ENCODE assay signal across 21 cellular contexts in genomic region chr16:50767197-50767596, GRCh38.
"Had no signal": no experiment of that assay in that cellular context is flagged by ENCODE, and none has a peak within 500 bp of the region (broad histone marks: within the 10 kb centered on the region; RNA-seq: fewer than 3 reads in every experiment).

No MANE protein-coding gene starts in this region.

- H3K27me3 ChIP-seq: foreskin keratinocyte, vagina had no signal

- H3K4me1 ChIP-seq: lower lobe of right lung had no signal

- H3K27me3 Mint-ChIP-seq: brain; naive B cell; progenitor cell of endocrine pancreas; stimulated activated naive B cell treated with anti-CD40 and anti-IgM and Interleukin-4, amounts not matched to agents 10 μg/mL and 1 μg/mL and 100 μg/mL, for 72 hours; type B pancreatic cell had no signal

- H3K4me3 ChIP-seq: lower lobe of right lung, thoracic aorta, vagina had no signal

- H3K27ac Mint-ChIP-seq: brain; progenitor cell of endocrine pancreas; stimulated activated naive B cell treated with anti-CD40 and anti-IgM and Interleukin-4, amounts not matched to agents 10 μg/mL and 1 μg/mL and 100 μg/mL, for 72 hours; type B pancreatic cell; WTC11 had no signal

- H3K27ac ChIP-seq: foreskin keratinocyte, lower lobe of right lung, thoracic aorta, vagina had no signal

- H3K9me3 ChIP-seq: vagina had no signal

- DNase-seq: activated naive CD4-positive, alpha-beta T cell; aorta; dermis blood vessel endothelial cell; effector CD8-positive, alpha-beta T cell; foreskin keratinocyte; immature natural killer cell; lower lobe of right lung; mesendoderm; naive B cell; retina; stimulated activated CD4-positive, alpha-beta T cell treated with anti-CD3 and anti-CD28 coated beads, Interleukin-2, amount 100 ng/mL, for 48 hours; stimulated activated CD8-positive, alpha-beta memory T cell treated with anti-CD3 and anti-CD28 coated beads, Interleukin-4, amount 100 ng/mL, for 48 hours; stimulated activated naive B cell treated with anti-CD40 and anti-IgM and Interleukin-4, amounts not matched to agents 10 μg/mL and 1 μg/mL and 100 μg/mL, for 72 hours; T1000 had no signal

- ATAC-seq: foreskin keratinocyte; left lobe of liver; lower lobe of right lung; stimulated activated naive B cell treated with anti-CD40 and anti-IgM and Interleukin-4, amounts not matched to agents 10 μg/mL and 1 μg/mL and 100 μg/mL, for 72 hours; WTC11 had no signal

- H3K4me3 Mint-ChIP-seq: brain; naive B cell; stimulated activated naive B cell treated with anti-CD40 and anti-IgM and Interleukin-4, amounts not matched to agents 10 μg/mL and 1 μg/mL and 100 μg/mL, for 72 hours; type B pancreatic cell; WTC11 had no signal
